ENCODE assay signal across 18 cellular contexts in genomic region chr7:42939457-42940240, GRCh38. TPM values are rescaled to one million over a fixed set of nuclear protein-coding genes. Genes with fewer than 3 reads are reported as not detected.
DNase-seq lines count a peak whose midpoint lies in the region; ATAC-seq and TF ChIP-seq lines count a peak whose summit lies in the region.
"Had no signal": no experiment of that assay in that cellular context is flagged by ENCODE, and none has a peak within 500 bp of the region (broad histone marks: within the 10 kb centered on the region; RNA-seq: fewer than 3 reads in every experiment).

No MANE protein-coding gene starts in this region.

- CTCF ChIA-PET in activated CD8-positive, alpha-beta memory T cell treated with anti-CD3 and anti-CD28 coated beads, Interleukin-2, amount 10 ng/mL, durations not matched to agents 7 days and 5 days (lab: Charles Lee), result interaction anchor here (1.2 kb wide), 1 partner anchor 321 kb away, joined by 3 read pairs; no protein-coding TSS in a partner anchor
- CTCF ChIA-PET in naive thymus-derived CD4-positive, alpha-beta T cell (lab: Charles Lee), result interaction anchor here (1.0 kb wide), 1 partner anchor 781 kb away, joined by 3 read pairs; no protein-coding TSS in a partner anchor

- no peak overlapping the region for H3K27ac ChIP-seq in naive thymus-derived CD4-positive, alpha-beta T cell (ENCODE audit: low read depth, low read length)
- no peak overlapping the region for H3K27ac ChIP-seq in effector memory CD4-positive, alpha-beta T cell (ENCODE audit: insufficient read depth, low read length, poor library complexity, severe bottlenecking)
- H3K27ac ChIP-seq: neural progenitor cell, stomach had no signal

- H3K4me3 Mint-ChIP-seq in activated CD8-positive, alpha-beta memory T cell treated with anti-CD3 and anti-CD28 coated beads, Interleukin-2, amount 10 ng/mL, durations not matched to agents 7 days and 5 days, result peak overlapping the region; percentile 19
- H3K4me3 Mint-ChIP-seq in naive thymus-derived CD4-positive, alpha-beta T cell, result peak overlapping the region in 1 of 10 donors; percentile 50
- no peak overlapping the region for H3K4me3 Mint-ChIP-seq in natural killer cell treated with Interleukin-12 subunit alpha and Interleukin-12 subunit beta and Interleukin-15 and Interleukin-18, amount 100 ng/mL, for 72 hours
- H3K4me3 Mint-ChIP-seq: neural progenitor cell, type B pancreatic cell had no signal

- no peak for TF ChIP-seq CTCF in GM12865 (IDR thresholded peaks at IDR 0.05; ENCODE audit: insufficient read depth, low read depth, low read length, missing control alignments)

- intact Hi-C loops in naive thymus-derived CD4-positive, alpha-beta T cell (cut with micrococcal nuclease), result loop anchor here (5.0 to 10.0 kb wide), 4 partner anchors 495 to 997 kb away; no protein-coding TSS in a partner anchor

- H3K4me1 ChIP-seq in naive thymus-derived CD4-positive, alpha-beta T cell (ENCODE audit: control insufficient read depth in 2 of 2, insufficient read depth in 2 of 2, low read length in 2 of 2), result peaks cover 0 to 3% of the 10 kb centered on the region in 2 donors
- H3K4me1 ChIP-seq in effector memory CD4-positive, alpha-beta T cell (ENCODE audit: control insufficient read depth, insufficient read depth, low read length, poor library complexity, severe bottlenecking), result no peaks in the 10 kb centered on the region

- no peak overlapping the region for H3K4me3 ChIP-seq in GM12865 (ENCODE audit: low read depth, low read length)
- H3K4me3 ChIP-seq in naive thymus-derived CD4-positive, alpha-beta T cell (ENCODE audit: low read length), result no peak overlapping the region
- no peak overlapping the region for H3K4me3 ChIP-seq in effector memory CD4-positive, alpha-beta T cell (ENCODE audit: insufficient read depth, low read depth, low read length, poor library complexity, severe bottlenecking)
- H3K4me3 ChIP-seq: neural progenitor cell, stomach had no signal

- H3K36me3 Mint-ChIP-seq in activated CD8-positive, alpha-beta memory T cell treated with anti-CD3 and anti-CD28 coated beads, Interleukin-2, amount 10 ng/mL, durations not matched to agents 7 days and 5 days, result peaks cover 20% of the 10 kb centered on the region
- H3K36me3 Mint-ChIP-seq in naive thymus-derived CD4-positive, alpha-beta T cell, result peaks cover 5 to 24% (median 13%) of the 10 kb centered on the region in 5 donors
- H3K36me3 Mint-ChIP-seq in natural killer cell treated with Interleukin-12 subunit alpha and Interleukin-12 subunit beta and Interleukin-15 and Interleukin-18, amount 100 ng/mL, for 72 hours, result peaks cover 19% of the 10 kb centered on the region

- POLR2A ChIA-PET in naive thymus-derived CD4-positive, alpha-beta T cell (lab: Charles Lee), result no interaction called here

- no peak for DNase-seq in activated CD8-positive, alpha-beta memory T cell treated with anti-CD3 and anti-CD28 coated beads, Interleukin-2, amount 10 ng/mL, durations not matched to agents 7 days and 5 days
- no peak for DNase-seq in activated CD8-positive, alpha-beta memory T cell treated with anti-CD3 and anti-CD28 coated beads for 24 hours
- DNase-seq in GM12865 (ENCODE audit: low read depth), result peak; percentile 49
- no peak for DNase-seq in naive thymus-derived CD4-positive, alpha-beta T cell
- DNase-seq in effector memory CD4-positive, alpha-beta T cell, result no peak
- DNase-seq in natural killer cell treated with Interleukin-12 subunit alpha and Interleukin-12 subunit beta and Interleukin-15 and Interleukin-18, amount 100 ng/mL, for 72 hours (ENCODE audit: low spot score), result no peak
- DNase-seq: amniotic stem cell; NCI-H1436; NCI-H2171; NCI-H748 treated with DMSO at 0.1 percent for 48 hours; OCI-M1; SIG-M5; stimulated activated CD4-positive, alpha-beta T cell treated with anti-CD3 and anti-CD28 coated beads, Interleukin-12 subunit alpha, Interleukin-12 subunit beta, amount 100 ng/mL, for 4 hours; stomach had no signal

- no peaks in the 10 kb centered on the region for H3K9me3 Mint-ChIP-seq in activated CD8-positive, alpha-beta memory T cell treated with anti-CD3 and anti-CD28 coated beads, Interleukin-2, amount 10 ng/mL, durations not matched to agents 7 days and 5 days (ENCODE audit: low read depth)
- no peaks in the 10 kb centered on the region for H3K9me3 Mint-ChIP-seq in naive thymus-derived CD4-positive, alpha-beta T cell
- H3K9me3 Mint-ChIP-seq in natural killer cell treated with Interleukin-12 subunit alpha and Interleukin-12 subunit beta and Interleukin-15 and Interleukin-18, amount 100 ng/mL, for 72 hours, result no peaks in the 10 kb centered on the region
- H3K9me3 Mint-ChIP-seq: neural progenitor cell, type B pancreatic cell had no signal

- no peaks in the 10 kb centered on the region for H3K27me3 ChIP-seq in naive thymus-derived CD4-positive, alpha-beta T cell (ENCODE audit: control insufficient read depth in 2 of 2, insufficient read depth in 2 of 2, low read length in 2 of 2)
- no peaks in the 10 kb centered on the region for H3K27me3 ChIP-seq in effector memory CD4-positive, alpha-beta T cell (replicated peaks; ENCODE audit: control insufficient read depth, insufficient read depth, low read length, poor library complexity, severe bottlenecking)
- H3K27me3 ChIP-seq: neural progenitor cell, stomach had no signal

- no peaks in the 10 kb centered on the region for H3K27me3 Mint-ChIP-seq in activated CD8-positive, alpha-beta memory T cell treated with anti-CD3 and anti-CD28 coated beads, Interleukin-2, amount 10 ng/mL, durations not matched to agents 7 days and 5 days
- H3K27me3 Mint-ChIP-seq in naive thymus-derived CD4-positive, alpha-beta T cell, result peaks cover 0 to 5% (median 0%) of the 10 kb centered on the region in 5 donors
- H3K27me3 Mint-ChIP-seq in natural killer cell treated with Interleukin-12 subunit alpha and Interleukin-12 subunit beta and Interleukin-15 and Interleukin-18, amount 100 ng/mL, for 72 hours, result no peaks in the 10 kb centered on the region
- H3K27me3 Mint-ChIP-seq: type B pancreatic cell had no signal

- H3K36me3 ChIP-seq in naive thymus-derived CD4-positive, alpha-beta T cell (ENCODE audit: control insufficient read depth in 2 of 3, insufficient read depth in 3 of 3, low read length in 3 of 3), result peaks cover 5 to 38% (median 6%) of the 10 kb centered on the region in 3 experiments
- peaks cover 26% of the 10 kb centered on the region for H3K36me3 ChIP-seq in effector memory CD4-positive, alpha-beta T cell (ENCODE audit: control insufficient read depth, insufficient read depth, low read length)

- no peak for ATAC-seq in activated CD8-positive, alpha-beta memory T cell treated with anti-CD3 and anti-CD28 coated beads, Interleukin-2, amount 10 ng/mL, durations not matched to agents 7 days and 5 days
- ATAC-seq in HG03432 (IDR thresholded peaks at IDR 0.05; ENCODE audit: unreplicated experiment), result peak; percentile 37
- no peak for ATAC-seq in naive thymus-derived CD4-positive, alpha-beta T cell
- ATAC-seq in natural killer cell treated with Interleukin-12 subunit alpha and Interleukin-12 subunit beta and Interleukin-15 and Interleukin-18, amount 100 ng/mL, for 72 hours, result no peak
- ATAC-seq in GM18861 (IDR thresholded peaks at IDR 0.05; ENCODE audit: unreplicated experiment), result no peak

- peak overlapping the region; percentile 2 for H3K27ac Mint-ChIP-seq in activated CD8-positive, alpha-beta memory T cell treated with anti-CD3 and anti-CD28 coated beads, Interleukin-2, amount 10 ng/mL, durations not matched to agents 7 days and 5 days
- peak overlapping the region in 6 of 9 donors; percentile 1 to 69 (median 35) for H3K27ac Mint-ChIP-seq in naive thymus-derived CD4-positive, alpha-beta T cell
- H3K27ac Mint-ChIP-seq in natural killer cell treated with Interleukin-12 subunit alpha and Interleukin-12 subunit beta and Interleukin-15 and Interleukin-18, amount 100 ng/mL, for 72 hours, result no peak overlapping the region
- H3K27ac Mint-ChIP-seq: neural progenitor cell, type B pancreatic cell had no signal

- H3K9me3 ChIP-seq in naive thymus-derived CD4-positive, alpha-beta T cell (ENCODE audit: control insufficient read depth in 2 of 3, low read length in 3 of 3), result no peaks in the 10 kb centered on the region
- no peaks in the 10 kb centered on the region for H3K9me3 ChIP-seq in effector memory CD4-positive, alpha-beta T cell (ENCODE audit: control insufficient read depth, low read length)
- H3K9me3 ChIP-seq: stomach had no signal

- peaks cover 20% of the 10 kb centered on the region for H3K4me1 Mint-ChIP-seq in activated CD8-positive, alpha-beta memory T cell treated with anti-CD3 and anti-CD28 coated beads, Interleukin-2, amount 10 ng/mL, durations not matched to agents 7 days and 5 days
- peaks cover 3 to 26% (median 11%) of the 10 kb centered on the region in 7 donors for H3K4me1 Mint-ChIP-seq in naive thymus-derived CD4-positive, alpha-beta T cell
- H3K4me1 Mint-ChIP-seq in natural killer cell treated with Interleukin-12 subunit alpha and Interleukin-12 subunit beta and Interleukin-15 and Interleukin-18, amount 100 ng/mL, for 72 hours (ENCODE audit: low read depth in 2 of 2), result peaks cover 6 to 7% of the 10 kb centered on the region in 2 donors

RNA-seq across cellular contexts. Expression of gene MRPL32, which starts 7.5 kb away (rescaled TPM):
- 10 to 100 TPM; 48.5 to 54.4 TPM for total RNA-seq in activated CD8-positive, alpha-beta memory T cell treated with anti-CD3 and anti-CD28 coated beads, Interleukin-2, amount 10 ng/mL, durations not matched to agents 7 days and 5 days
- 10 to 100 TPM; 27.7 to 58.2 (median 53.4) TPM for total RNA-seq in naive thymus-derived CD4-positive, alpha-beta T cell
- 10 to 100 TPM; 43.9 to 52.9 TPM for polyA plus RNA-seq in naive thymus-derived CD4-positive, alpha-beta T cell
- 10 to 100 TPM; 46.4 to 52.0 TPM for total RNA-seq in natural killer cell treated with Interleukin-12 subunit alpha and Interleukin-12 subunit beta and Interleukin-15 and Interleukin-18, amount 100 ng/mL, for 72 hours

RNA-seq across cellular contexts. Expression of gene PSMA2, which starts 7.7 kb away (rescaled TPM):
- total RNA-seq in activated CD8-positive, alpha-beta memory T cell treated with anti-CD3 and anti-CD28 coated beads, Interleukin-2, amount 10 ng/mL, durations not matched to agents 7 days and 5 days, result 100 to 1,000 TPM; 135 to 158 TPM
- 100 to 1,000 TPM in 1 of 5 experiments, 10 to 100 TPM in 4; 29.3 to 144 (median 35.3) TPM for total RNA-seq in naive thymus-derived CD4-positive, alpha-beta T cell
- 100 to 1,000 TPM; 196 to 257 TPM for polyA plus RNA-seq in naive thymus-derived CD4-positive, alpha-beta T cell
- total RNA-seq in natural killer cell treated with Interleukin-12 subunit alpha and Interleukin-12 subunit beta and Interleukin-15 and Interleukin-18, amount 100 ng/mL, for 72 hours, result 100 to 1,000 TPM in 1 of 2 donors, 10 to 100 TPM in 1; 90.3 to 177 TPM

RNA-seq across cellular contexts. Expression of gene C7orf25, which starts 27.8 kb away (rescaled TPM):
- 1 to 10 TPM; 5.9 to 6.8 TPM for total RNA-seq in activated CD8-positive, alpha-beta memory T cell treated with anti-CD3 and anti-CD28 coated beads, Interleukin-2, amount 10 ng/mL, durations not matched to agents 7 days and 5 days
- total RNA-seq in naive thymus-derived CD4-positive, alpha-beta T cell, result 10 to 100 TPM in 1 of 5 experiments, 1 to 10 TPM in 4; 2.3 to 10.9 (median 5.3) TPM
- 1 to 10 TPM; 4.0 to 7.7 TPM for polyA plus RNA-seq in naive thymus-derived CD4-positive, alpha-beta T cell
- total RNA-seq in natural killer cell treated with Interleukin-12 subunit alpha and Interleukin-12 subunit beta and Interleukin-15 and Interleukin-18, amount 100 ng/mL, for 72 hours, result 1 to 10 TPM; 3.7 to 4.1 TPM

Comparison
In these comparisons a context has a peak if more than half of its experiments do, and no peak if none do; other contexts are left out.
1. H3K27ac Mint-ChIP-seq: peak in activated CD8-positive, alpha-beta memory T cell treated with anti-CD3 and anti-CD28 coated beads, Interleukin-2, amount 10 ng/mL, durations not matched to agents 7 days and 5 days (single experiment) and naive thymus-derived CD4-positive, alpha-beta T cell (6 of 9); none in natural killer cell treated with Interleukin-12 subunit alpha and Interleukin-12 subunit beta and Interleukin-15 and Interleukin-18, amount 100 ng/mL, for 72 hours (0 of 2).